8 cellular contexts compared by ENCODE assay signal in the genomic region with DNA sequence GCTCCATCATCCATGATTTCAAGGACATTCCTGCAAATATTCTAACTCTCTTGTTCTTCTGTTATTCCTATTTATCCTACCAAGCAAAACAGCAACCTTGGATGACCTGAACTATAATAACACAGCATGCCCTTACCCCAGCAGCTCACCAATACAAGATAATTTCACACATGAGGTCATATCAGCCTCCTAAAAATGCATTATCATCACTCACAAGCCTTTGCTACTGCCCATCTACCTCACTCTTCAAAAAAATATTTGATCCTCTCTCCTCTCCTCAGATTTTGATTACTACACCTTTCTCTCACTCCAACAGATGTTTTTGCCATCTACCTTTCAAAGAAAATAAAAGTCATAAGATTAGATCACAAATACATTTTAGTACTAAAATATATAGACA.
"Had no signal": no experiment of that assay in that cellular context is flagged by ENCODE, and none has a peak within 500 bp of the region (broad histone marks: within the 10 kb centered on the region; RNA-seq: fewer than 3 reads in every experiment).

No MANE protein-coding gene starts in this region.

- FAIRE-seq: G401.6, GM12878, GM12891, GM12892, GM18507, GM19239 had no signal

- H3K4me3 ChIP-seq: GM12878 had no signal

- DNase-seq: GDM1, GF-D8 had no signal

- ATAC-seq: GM12878 had no signal
